10 cellular contexts compared by ENCODE assay signal in the genomic region with DNA sequence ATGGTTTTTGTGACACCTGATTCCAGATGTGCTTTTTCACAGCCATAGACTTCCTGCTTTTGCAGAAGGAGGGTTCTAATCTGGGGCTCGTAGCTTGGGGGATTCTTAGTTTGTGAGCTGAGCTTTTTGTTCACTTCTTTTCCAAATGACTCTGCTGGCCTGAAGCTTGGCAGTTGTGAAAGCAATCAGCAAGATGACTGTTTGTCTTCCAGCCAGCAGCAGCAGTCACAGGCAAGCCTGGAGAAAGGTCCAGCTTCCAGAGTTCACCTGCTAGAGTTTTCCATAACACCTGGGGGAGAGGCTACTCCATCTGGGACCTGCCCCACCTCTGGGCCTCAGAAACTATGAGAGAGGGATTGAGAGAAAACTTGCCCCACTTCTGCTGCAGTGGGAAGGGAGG. TPM values are rescaled to one million over a fixed set of nuclear protein-coding genes. Genes with fewer than 3 reads are reported as not detected.
DNase-seq lines count a peak whose midpoint lies in the region; ATAC-seq, FAIRE-seq and TF ChIP-seq lines count a peak whose summit lies in the region.
"Had no signal": no experiment of that assay in that cellular context is flagged by ENCODE, and none has a peak within 500 bp of the region (broad histone marks: within the 10 kb centered on the region; RNA-seq: fewer than 3 reads in every experiment).

No MANE protein-coding gene starts in this region.

- peaks cover 30 to 46% (median 38%) of the 10 kb centered on the region in 4 experiments for H3K4me1 ChIP-seq in H1 (replicated peaks in 1 of 4; ENCODE audit: control insufficient read depth in 3 of 4, insufficient read depth in 4 of 4, low read length in 3 of 4)

- FAIRE-seq in H1 (lab: Jason Lieb, UNC): no peak

- no peak overlapping the region for H3K14ac ChIP-seq in H1 (ENCODE audit: insufficient read length)

- TF ChIP-seq CTCF in H1 (IDR thresholded peaks at IDR 0.05; ENCODE audit: control extremely low read depth in 1 of 3, insufficient read depth in 1 of 3, low read depth in 1 of 3, low read length in 3 of 3) (no peak), neural cell (IDR thresholded peaks at IDR 0.05; ENCODE audit: poor library complexity, severe bottlenecking) (no peak)

- TF ChIP-seq EP300 in H1 (IDR thresholded peaks at IDR 0.05; ENCODE audit: borderline replicate concordance in 1 of 2, low read depth in 2 of 2, low read length in 2 of 2): no peak
- TF ChIP-seq EP300 in neural cell (conservative IDR thresholded peaks at IDR 0.05; ENCODE audit: poor library complexity, severe bottlenecking): no peak

- H2BK120ac ChIP-seq in H1 (replicated peaks; ENCODE audit: low read depth, low read length): no peak overlapping the region

- H3K4me2 ChIP-seq in H1 (ENCODE audit: insufficient read depth in 1 of 2, low read depth in 2 of 2, low read length in 2 of 2) (peak overlapping the region in 1 of 2 experiments; percentile 99; a peak in 2 of 4 replicates), neural cell (ENCODE audit: low read length) (no peak overlapping the region)

- H4K20me1 ChIP-seq in H1 (replicated peaks in 1 of 2; ENCODE audit: control insufficient read depth in 1 of 2, insufficient read depth in 2 of 2, low read length in 2 of 2): peaks cover 29 to 34% of the 10 kb centered on the region in 2 experiments
- peaks cover 10% of the 10 kb centered on the region for H4K20me1 ChIP-seq in neural cell (ENCODE audit: insufficient read depth)

- TF ChIP-seq POLR2A in H1 (IDR thresholded peaks at IDR 0.05; ENCODE audit: control extremely low read depth in 1 of 2, low read depth in 2 of 2, low read length in 2 of 2): no peak

- H2BK15ac ChIP-seq in H1 (ENCODE audit: low read length): peak overlapping the region; percentile 65; the same call in 1 of the 2 replicates

- no peak overlapping the region for H3K56ac ChIP-seq in H1 (replicated peaks; ENCODE audit: insufficient read length, low read depth, low read length)

- CTCF ChIA-PET in H1 (lab: Charles Lee; ENCODE audit: partially characterized antibody): interaction anchor here (0.6 to 4.9 kb wide), 16 partner anchors 15 to 146 kb away, joined by 3 to 19 read pairs (median 4); no protein-coding TSS in a partner anchor

- no peak overlapping the region for H2BK20ac ChIP-seq in H1 (ENCODE audit: low read length)

- H3K23ac ChIP-seq in H1 (ENCODE audit: insufficient read length): no peak overlapping the region

- no peak overlapping the region for H2AK5ac ChIP-seq in H1 (ENCODE audit: low read depth, low read length)

- no peaks in the 10 kb centered on the region for H3K27me3 ChIP-seq in H1 (replicated peaks in 1 of 4; ENCODE audit: control insufficient read depth in 3 of 4, extremely low read depth in 1 of 4, insufficient read depth in 3 of 4, low read length in 3 of 4)
- H3K27me3 ChIP-seq in neural cell (ENCODE audit: insufficient read depth, low read depth, low read length): no peaks in the 10 kb centered on the region
- H3K27me3 ChIP-seq: foreskin keratinocyte had no signal

- H3K23me2 ChIP-seq in H1 (ENCODE audit: low read depth, low read length): peaks cover 16% of the 10 kb centered on the region

- H3K9ac ChIP-seq in H1 (replicated peaks in 1 of 4; ENCODE audit: extremely low read depth in 1 of 4, low read depth in 3 of 4, low read length in 3 of 4): peak overlapping the region in 1 of 4 experiments; percentile 44; a peak in 1 of 7 replicates
- no peak overlapping the region for H3K9ac ChIP-seq in neural cell (ENCODE audit: low read length)

- H3K9me2 ChIP-seq in neural cell (ENCODE audit: insufficient read depth, low read length): no peaks in the 10 kb centered on the region

- H3K4ac ChIP-seq in H1 (replicated peaks; ENCODE audit: insufficient read length, low read depth, low read length): no peak overlapping the region

- POLR2A ChIA-PET in H1 (lab: Charles Lee; ENCODE audit: partially characterized antibody): interaction anchor here (1.6 to 6.2 kb wide), 2 partner anchors 76 to 102 kb away, joined by 3 to 30 read pairs; a partner anchor contains a TSS

- H2BK5ac ChIP-seq in H1 (ENCODE audit: low read depth, low read length): no peak overlapping the region

- peak overlapping the region in 3 of 4 experiments; percentile 8 to 37 (median 14); a peak in 2 of 8 replicates for H3K4me3 ChIP-seq in H1 (ENCODE audit: extremely low read depth in 1 of 4, insufficient read depth in 2 of 4, low read depth in 3 of 4, low read length in 4 of 4)
- H3K4me3 ChIP-seq in neural cell (ENCODE audit: low read length): peak overlapping the region; percentile 74

- peaks cover 29% of the 10 kb centered on the region for H3K79me1 ChIP-seq in H1 (ENCODE audit: low read depth, low read length)

- H3K36me3 ChIP-seq in KOPT-K1 (ENCODE audit: insufficient read depth, low read length) (peaks cover 60% of the 10 kb centered on the region), H1 (ENCODE audit: control insufficient read depth in 2 of 4, insufficient read depth in 4 of 4, low read length in 3 of 4) (no peaks in the 10 kb centered on the region), neural cell (ENCODE audit: insufficient read depth, low read length) (no peaks in the 10 kb centered on the region)

- 73% methylated on average over 1 of the region's 1 CpG; no CpG with 5 or more reads in 1 of the 2 experiments for WGBS in H1 (ENCODE audit: extremely low coverage in 1 of 2, insufficient coverage in 1 of 2, insufficient read length in 1 of 2, insufficient replicate concordance in 2 of 2, low coverage in 1 of 2, low lambda C conversion rate in 2 of 2, missing lambda C conversion rate in 1 of 2), 2 experiments

- peak; percentile 27 for DNase-seq in Ammon's horn (ENCODE audit: low spot score)
- DNase-seq in H1 (ENCODE audit: low read depth in 1 of 2, low spot score in 2 of 2): no peak
- DNase-seq in stimulated activated naive CD4-positive, alpha-beta T cell treated with Interleukin-2 at 50 U/mL for 16 hours (lab: John Stamatoyannopoulos, UW): no peak
- no peak for DNase-seq in effector CD4-positive, alpha-beta T cell
- DNase-seq: foreskin keratinocyte, SW 1271 had no signal

- no peaks in the 10 kb centered on the region for H3F3A ChIP-seq in neural cell (ENCODE audit: insufficient read depth, low read length, poor library complexity, severe bottlenecking)

- H3K79me2 ChIP-seq in H1 (ENCODE audit: control insufficient read depth in 1 of 2, insufficient read depth in 2 of 2, low read length in 2 of 2) (peaks cover 27 to 83% of the 10 kb centered on the region in 2 experiments), neural cell (replicated peaks; ENCODE audit: insufficient read depth, low read length) (peaks cover 74% of the 10 kb centered on the region)

- H2AFZ ChIP-seq in H1 (ENCODE audit: low read length) (no peak overlapping the region), neural cell (ENCODE audit: low read depth, low read length) (no peak overlapping the region)

- peak overlapping the region; percentile 10 for H3K27ac ChIP-seq in KOPT-K1 (ENCODE audit: low read depth, low read length, poor library complexity, severe bottlenecking)
- no peak overlapping the region for H3K27ac ChIP-seq in H1 (ENCODE audit: low read depth, low read length)
- no peak overlapping the region for H3K27ac ChIP-seq in neural cell (ENCODE audit: low read length)
- H3K27ac ChIP-seq: foreskin keratinocyte had no signal

- H4K5ac ChIP-seq in H1 (ENCODE audit: insufficient read length, low read depth, low read length): no peak overlapping the region

- H4K91ac ChIP-seq in H1 (replicated peaks; ENCODE audit: insufficient read length, low read length): no peak overlapping the region

- ATAC-seq in GM19324 (IDR thresholded peaks at IDR 0.05; ENCODE audit: low FRiP score, unreplicated experiment) (no peak), HG02852 (IDR thresholded peaks at IDR 0.05; ENCODE audit: unreplicated experiment) (no peak)
- ATAC-seq: foreskin keratinocyte had no signal

- TF ChIP-seq RAD21 in H1 (IDR thresholded peaks at IDR 0.05 in 1 of 2, conservative IDR thresholded peaks at IDR 0.05 in 1 of 2; ENCODE audit: low read depth in 2 of 2, low read length in 2 of 2) (no peak), neural cell (conservative IDR thresholded peaks at IDR 0.05) (no peak)

- H3K18ac ChIP-seq in H1 (ENCODE audit: extremely low read depth, low read length): no peak overlapping the region; the same call in 1 of the 2 replicates

- H4K8ac ChIP-seq in H1 (ENCODE audit: extremely low read depth, insufficient read depth, low read length): no peak overlapping the region; the same call in 1 of the 2 replicates

- no peaks in the 10 kb centered on the region for H3K9me3 ChIP-seq in KOPT-K1 (ENCODE audit: insufficient read depth, low read length, poor library complexity, severe bottlenecking)
- no peaks in the 10 kb centered on the region for H3K9me3 ChIP-seq in H1 (ENCODE audit: insufficient read depth in 2 of 2, low read depth in 1 of 2, low read length in 1 of 2)
- H3K9me3 ChIP-seq in neural cell (ENCODE audit: low read length): no peaks in the 10 kb centered on the region

- no peak overlapping the region for H2BK12ac ChIP-seq in H1 (ENCODE audit: low read depth, low read length)

TF ChIP-seq in H1, 55 proteins besides CTCF, POLR2A, EP300 and RAD21 (continues in another document):
- no peak for TF ChIP-seq BRCA1 (IDR thresholded peaks at IDR 0.05; ENCODE audit: low read depth, low read length)

TF ChIP-seq in neural cell, 6 proteins besides CTCF, POLR2A, EP300 and RAD21 (continues in another document):
- TF ChIP-seq MXI1 (conservative IDR thresholded peaks at IDR 0.05; ENCODE audit: poor library complexity, severe bottlenecking): no peak

RNA-seq across cellular contexts. Expression of a gene that starts 4.1 kb away (rescaled TPM):
- 56.5 and 58.5 TPM in 2 replicates for total RNA-seq in H1 (2021; fragmentation: NEBNext Ultra II Directional; extraction: Animal tissue kit (Norgen Biotek cat#: 25700))
- polyA plus RNA-seq in H1 (2011; rRNA removed) (19.3 and 24.4 TPM in 2 replicates), neural cell (5.2 and 11.3 TPM in 2 replicates)
- polyA plus RNA-seq in H1 (2011; cell fraction: cytosol; rRNA removed): 18.1 TPM
- polyA plus RNA-seq in H1 (2011; cell fraction: nucleus; rRNA removed): 32.7 TPM
- 29.2 to 30.7 TPM (median 29.5 TPM) in 4 replicates for polyA plus RNA-seq in H1 (2012, experiment 1 of 2)
- polyA plus RNA-seq in H1 (2012, experiment 2 of 2): 25.5 TPM
- 30.7 TPM for polyA plus RNA-seq in H1 (2013, experiment 1 of 2)
- 28.7 TPM for polyA plus RNA-seq in H1 (2013, experiment 2 of 2)
- 22.4 and 28.2 TPM in 2 replicates for polyA minus RNA-seq in H1 (2011; rRNA and poly(A)+ RNA removed)
- 38.7 TPM for polyA minus RNA-seq in H1 (2011; cell fraction: cytosol; rRNA and poly(A)+ RNA removed)
- polyA minus RNA-seq in H1 (2011; cell fraction: nucleus; rRNA and poly(A)+ RNA removed): 28.2 TPM
- 19.2 and 21.8 TPM in 2 replicates for polyA minus RNA-seq in neural cell

RNA-seq across cellular contexts. Expression of a gene that starts 29.8 kb away (rescaled TPM):
- 99.7 and 104 TPM in 2 replicates for total RNA-seq in H1 (2021; fragmentation: NEBNext Ultra II Directional; extraction: Animal tissue kit (Norgen Biotek cat#: 25700))
- polyA plus RNA-seq in H1 (2011; rRNA removed) (78.7 and 112 TPM in 2 replicates), neural cell (20.3 and 27.2 TPM in 2 replicates)
- polyA plus RNA-seq in H1 (2011; cell fraction: cytosol; rRNA removed): 111 TPM
- polyA plus RNA-seq in H1 (2011; cell fraction: nucleus; rRNA removed): 95.2 TPM
- polyA plus RNA-seq in H1 (2012, experiment 1 of 2): 78.1 to 103 TPM (median 96.8 TPM) in 4 replicates
- 96.2 TPM for polyA plus RNA-seq in H1 (2012, experiment 2 of 2)
- polyA plus RNA-seq in H1 (2013, experiment 1 of 2): 70.5 TPM
- polyA plus RNA-seq in H1 (2013, experiment 2 of 2): 71.0 TPM
- 17.8 and 20.3 TPM in 2 replicates for polyA minus RNA-seq in H1 (2011; rRNA and poly(A)+ RNA removed)
- polyA minus RNA-seq in H1 (2011; cell fraction: cytosol; rRNA and poly(A)+ RNA removed): 41.1 TPM
- 32.2 TPM for polyA minus RNA-seq in H1 (2011; cell fraction: nucleus; rRNA and poly(A)+ RNA removed)
- 27.4 and 33.8 TPM in 2 replicates for polyA minus RNA-seq in neural cell
